In the genomic region with DNA sequence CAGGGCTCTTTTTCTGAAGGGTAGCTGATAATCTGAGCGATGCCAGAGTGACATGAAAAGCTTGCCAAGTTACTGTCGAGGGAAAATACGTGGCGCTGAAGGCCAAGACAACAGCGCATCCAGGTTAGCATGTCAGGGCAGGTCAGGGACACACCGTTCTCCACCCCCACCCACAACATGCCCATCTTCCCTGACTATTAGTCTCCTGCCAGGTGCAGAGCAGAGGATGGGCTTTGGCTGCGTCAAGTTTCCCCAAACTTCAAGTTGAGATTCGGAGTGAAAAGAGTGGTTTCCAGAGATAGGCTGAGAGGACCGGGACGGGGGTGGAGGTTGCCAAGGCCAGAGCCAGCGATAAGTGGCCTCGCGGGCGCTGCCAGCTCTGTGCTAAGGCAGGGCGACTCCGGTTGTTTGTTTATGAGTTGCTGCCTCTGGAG, we compare ENCODE assay signal across 10 cellular contexts. TPM values are rescaled to one million over a fixed set of nuclear protein-coding genes. Genes with fewer than 3 reads are reported as not detected.
A peak's percentile ranks its signal among the peaks of the same experiment; 100 is the strongest.
DNase-seq lines count a peak whose midpoint lies in the region; ATAC-seq and TF ChIP-seq lines count a peak whose summit lies in the region.
"Had no signal": no experiment of that assay in that cellular context is flagged by ENCODE, and none has a peak within 500 bp of the region (broad histone marks: within the 10 kb centered on the region; RNA-seq: fewer than 3 reads in every experiment).

No MANE protein-coding gene starts in this region.

- H4K20me1 ChIP-seq in neural progenitor cell (ENCODE audit: low read depth): no peaks in the 10 kb centered on the region

- peak overlapping the region; percentile 95 for H2AFZ ChIP-seq in neural progenitor cell (replicated peaks)

- no peaks in the 10 kb centered on the region for H3K36me3 Mint-ChIP-seq in neural progenitor cell

- H3K79me2 ChIP-seq in neural progenitor cell (ENCODE audit: low read depth): no peaks in the 10 kb centered on the region

- peaks cover 71% of the 10 kb centered on the region for H3K27me3 ChIP-seq in neural progenitor cell

- H3K4me1 Mint-ChIP-seq in neural progenitor cell: peaks cover 29% of the 10 kb centered on the region

- H3K9ac ChIP-seq in neural progenitor cell: no peak overlapping the region

- no peak for TF ChIP-seq CTCF in AG10803 (conservative IDR thresholded peaks at IDR 0.05; ENCODE audit: low read length)
- TF ChIP-seq CTCF in fibroblast of mammary gland (conservative IDR thresholded peaks at IDR 0.05; ENCODE audit: control insufficient read depth, insufficient read depth, low read depth, low read length): no peak
- no peak for TF ChIP-seq CTCF in neural progenitor cell (IDR thresholded peaks at IDR 0.05)

- peak overlapping the region; percentile 91 for H3K4me2 ChIP-seq in neural progenitor cell

- H3K4me3 ChIP-seq in AG10803 (ENCODE audit: low read length) (peak overlapping the region; percentile 71), fibroblast of mammary gland (ENCODE audit: control insufficient read depth, low read depth, low read length) (peak overlapping the region; percentile 29), neural progenitor cell (peak overlapping the region; percentile 57)

- ATAC-seq in HG02938 (IDR thresholded peaks at IDR 0.05; ENCODE audit: unreplicated experiment): no peak

- peaks cover 30% of the 10 kb centered on the region for H3K27me3 Mint-ChIP-seq in neural progenitor cell (ENCODE audit: insufficient read depth, low read depth)

- no peak overlapping the region for H3K27ac ChIP-seq in neural progenitor cell
- H3K27ac ChIP-seq: epithelial cell of prostate had no signal

- no peak overlapping the region for H3K27ac Mint-ChIP-seq in neural progenitor cell

- peak overlapping the region; percentile 86 for H3K4me3 Mint-ChIP-seq in neural progenitor cell

- no peaks in the 10 kb centered on the region for H3K36me3 ChIP-seq in neural progenitor cell

- no peaks in the 10 kb centered on the region for H3K9me3 ChIP-seq in neural progenitor cell (ENCODE audit: low read depth)

- peaks cover 12% of the 10 kb centered on the region for H3F3A ChIP-seq in neural progenitor cell (ENCODE audit: low read depth)

- DNase-seq in AG10803 (ENCODE audit: low read depth) (no peak), NCI-H1105 treated with DMSO at 0.1 percent for 48 hours (lab: John Stamatoyannopoulos, UW) (peak; percentile 72), fibroblast of mammary gland (ENCODE audit: low read depth) (no peak), neural progenitor cell (ENCODE audit: low spot score) (no peak), UCSD-AML1 (lab: John Stamatoyannopoulos, UW; ENCODE audit: unreplicated experiment) (no peak), HT-29 (ENCODE audit: low spot score) (no peak), germinal center (ENCODE audit: low spot score) (no peak)

- no peaks in the 10 kb centered on the region for H3K9me3 Mint-ChIP-seq in neural progenitor cell

- peaks cover 18% of the 10 kb centered on the region for H3K4me1 ChIP-seq in neural progenitor cell

RNA-seq across cellular contexts. Expression of a gene that starts 1.7 kb away (rescaled TPM):
- total RNA-seq in neural progenitor cell (ENCODE audit: low replicate concordance): 0.22 and 4.5 TPM in 2 replicates
- total RNA-seq in HT-29 (2014; rRNA removed; shearing (Covaris generic)): not detected in 2 replicates
- total RNA-seq: OCI-LY7 had no signal
